ENCODE assay signal across 29 cellular contexts in the genomic region with DNA sequence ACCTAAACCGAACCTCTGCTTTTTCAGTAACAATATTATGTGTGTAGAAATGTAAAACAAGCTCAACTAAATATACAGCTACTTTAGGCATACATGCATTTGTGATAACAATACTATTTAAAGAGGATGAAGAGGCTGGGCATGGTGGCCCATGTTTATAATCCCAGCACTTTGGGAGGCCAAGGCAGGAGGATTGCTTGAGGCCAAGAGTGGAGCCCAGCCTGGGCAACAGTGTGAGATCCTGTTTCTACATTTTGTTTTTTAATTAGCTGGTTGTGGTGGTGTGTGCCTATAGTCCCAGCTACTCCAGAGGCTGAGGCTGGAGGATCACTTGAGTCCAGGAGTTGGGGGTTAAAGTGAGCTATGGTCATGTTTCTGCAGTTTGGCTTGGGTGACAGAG.
"Had no signal": no experiment of that assay in that cellular context is flagged by ENCODE, and none has a peak within 500 bp of the region (broad histone marks: within the 10 kb centered on the region; RNA-seq: fewer than 3 reads in every experiment).

No MANE protein-coding gene starts in this region.

- H3K79me2 ChIP-seq: hepatocyte had no signal

- H3K27ac Mint-ChIP-seq: dendritic cell treated with granulocyte-macrophage colony-stimulating factor and Interleukin-4, amounts not matched to agents 40 ng/mL and 50 ng/mL, for 4 days; effector memory CD8-positive, alpha-beta T cell; endodermal cell had no signal

- H3K4me3 Mint-ChIP-seq: dendritic cell treated with granulocyte-macrophage colony-stimulating factor and Interleukin-4, amounts not matched to agents 40 ng/mL and 50 ng/mL, for 4 days; effector memory CD8-positive, alpha-beta T cell; endodermal cell had no signal

- H3K9me3 Mint-ChIP-seq: dendritic cell treated with granulocyte-macrophage colony-stimulating factor and Interleukin-4, amounts not matched to agents 40 ng/mL and 50 ng/mL, for 4 days; endodermal cell had no signal

- ATAC-seq: effector memory CD8-positive, alpha-beta T cell; esophagus mucosa; foreskin keratinocyte; gastrocnemius medialis; gastroesophageal sphincter; heart left ventricle; heart right ventricle had no signal

- H3K9me3 ChIP-seq: colonic mucosa, esophagus muscularis mucosa, esophagus squamous epithelium, gastrocnemius medialis, gastroesophageal sphincter, heart left ventricle, heart right ventricle had no signal

- FAIRE-seq: colon, endometrium, endothelial cell of umbilical vein, frontal cortex had no signal

- H3K27me3 ChIP-seq: colonic mucosa, dorsolateral prefrontal cortex, esophagus muscularis mucosa, esophagus squamous epithelium, foreskin keratinocyte, gastrocnemius medialis, gastroesophageal sphincter, heart left ventricle, heart right ventricle, hepatocyte had no signal

- H3K27ac ChIP-seq: colonic mucosa, coronary artery, dorsolateral prefrontal cortex, epithelial cell of prostate, esophagus muscularis mucosa, esophagus squamous epithelium, foreskin keratinocyte, gastrocnemius medialis, gastroesophageal sphincter, heart left ventricle, heart right ventricle, hepatocyte had no signal

- H2AFZ ChIP-seq: hepatocyte had no signal

- H3K4me2 ChIP-seq: hepatocyte had no signal

- H3K4me3 ChIP-seq: colonic mucosa, coronary artery, dorsolateral prefrontal cortex, esophagus muscularis mucosa, esophagus squamous epithelium, gastrocnemius medialis, gastroesophageal sphincter, heart left ventricle, heart right ventricle, hepatocyte had no signal

- H3K4me1 Mint-ChIP-seq: endodermal cell had no signal

- DNase-seq: colonic mucosa; cortex of kidney; dorsolateral prefrontal cortex; effector CD4-positive, alpha-beta T cell; effector CD8-positive, alpha-beta T cell; effector memory CD4-positive, alpha-beta T cell; effector memory CD8-positive, alpha-beta T cell; endodermal cell; erythroblast; esophagus squamous epithelium; foreskin fibroblast; foreskin keratinocyte; foreskin melanocyte; gastrocnemius medialis; glutamatergic neuron; head of caudate nucleus; heart left ventricle; heart right ventricle had no signal

- H3K27me3 Mint-ChIP-seq: effector memory CD8-positive, alpha-beta T cell had no signal

- H3K4me1 ChIP-seq: colonic mucosa, esophagus muscularis mucosa, esophagus squamous epithelium, foreskin keratinocyte, gastrocnemius medialis, gastroesophageal sphincter, heart left ventricle, heart right ventricle had no signal

- H3K36me3 ChIP-seq: colonic mucosa, esophagus muscularis mucosa, esophagus squamous epithelium, gastrocnemius medialis, gastroesophageal sphincter, heart left ventricle, heart right ventricle had no signal
